ENCODE assay signal across 34 cellular contexts in genomic region chr13:112624602-112625430, GRCh38.
"Had no signal": no experiment of that assay in that cellular context is flagged by ENCODE, and none has a peak within 500 bp of the region (broad histone marks: within the 10 kb centered on the region; RNA-seq: fewer than 3 reads in every experiment).

No MANE protein-coding gene starts in this region.

- H3K36me3 ChIP-seq: adrenal gland, cardiac muscle cell, gastrocnemius medialis, pancreas, prostate gland, suprapubic skin, tibial nerve, uterus had no signal

- DNase-seq: activated CD4-positive, alpha-beta T cell treated with anti-CD3 and anti-CD28 coated beads for 48 hours; activated CD4-positive, alpha-beta T cell treated with anti-CD3 and anti-CD28 coated beads, Interleukin-2, amount 50 U/mL, for 48 hours; activated CD4-positive, CD25-positive, alpha-beta regulatory T cell; activated CD8-positive, alpha-beta memory T cell treated with anti-CD3 and anti-CD28 coated beads, Interleukin-2, amount 50 U/mL, for 4 hours; activated effector memory CD4-positive, alpha-beta T cell treated with anti-CD3 and anti-CD28 coated beads, Interleukin-2, amount 50 U/mL, for 16 hours; activated naive CD4-positive, alpha-beta T cell treated with anti-CD3 and anti-CD28 coated beads for 36 hours; activated naive CD8-positive, alpha-beta T cell treated with anti-CD3 and anti-CD28 coated beads for 36 hours; activated T-cell treated with anti-CD3 and anti-CD28 coated beads, Interleukin-2, amount 50 U/mL, for 1 hour; adrenal gland; aorta; body of pancreas; cerebellar nuclear complex; effector memory CD8-positive, alpha-beta T cell; erythroblast; gastrocnemius medialis; left colon; midbrain; naive thymus-derived CD4-positive, alpha-beta T cell; nucleus accumbens; pancreas; retina; stimulated activated CD4-positive, alpha-beta T cell treated with anti-CD3 and anti-CD28 coated beads, Interleukin-15, amount 100 ng/mL, for 24 hours; stimulated activated CD4-positive, alpha-beta T cell treated with anti-CD3 and anti-CD28 coated beads, Interleukin-2, amount 100 ng/mL, for 24 hours; stimulated activated naive CD4-positive, alpha-beta T cell; uterus had no signal

- H3K4me3 ChIP-seq: adrenal gland, body of pancreas, cardiac muscle cell, coronary artery, gastrocnemius medialis, hepatocyte, pancreas, prostate gland, smooth muscle cell, suprapubic skin, tibial nerve, uterus had no signal

- H3K4me3 Mint-ChIP-seq: activated naive CD4-positive, alpha-beta T cell treated with anti-CD3 and anti-CD28 coated beads for 36 hours; activated naive CD8-positive, alpha-beta T cell treated with anti-CD3 and anti-CD28 coated beads for 36 hours; activated T-helper 1 cell treated with anti-CD3 and anti-CD28 coated beads, Interleukin-12 subunit alpha, Interleukin-12 subunit beta, Interleukin-2, Interleukin-4 antibody, amounts not matched to agents 30 ng/mL and 10 ng/mL and 1 ng/mL, durations not matched to agents 14 hours and 24 hours and 36 hours; effector memory CD8-positive, alpha-beta T cell; naive thymus-derived CD4-positive, alpha-beta T cell had no signal

- H3K4me1 ChIP-seq: adrenal gland, body of pancreas, gastrocnemius medialis, pancreas, prostate gland, suprapubic skin, tibial nerve, uterus had no signal

- H3K4me2 ChIP-seq: hepatocyte, smooth muscle cell had no signal

- H3K4me1 Mint-ChIP-seq: activated naive CD8-positive, alpha-beta T cell treated with anti-CD3 and anti-CD28 coated beads for 36 hours had no signal

- H3K27ac ChIP-seq: adrenal gland, body of pancreas, cardiac muscle cell, coronary artery, gastrocnemius medialis, hepatocyte, pancreas, prostate gland, suprapubic skin, tibial nerve, uterus had no signal

- ATAC-seq: body of pancreas; effector memory CD8-positive, alpha-beta T cell; gastrocnemius medialis; left colon; naive thymus-derived CD4-positive, alpha-beta T cell; pancreas had no signal

- H3K79me2 ChIP-seq: hepatocyte had no signal

- H3K9me3 ChIP-seq: adrenal gland, body of pancreas, gastrocnemius medialis, pancreas, prostate gland, suprapubic skin, tibial nerve, uterus had no signal

- H3K36me3 Mint-ChIP-seq: activated naive CD8-positive, alpha-beta T cell treated with anti-CD3 and anti-CD28 coated beads for 36 hours; naive thymus-derived CD4-positive, alpha-beta T cell had no signal

- H3K27me3 ChIP-seq: body of pancreas, pancreas, uterus had no signal

- H2AFZ ChIP-seq: hepatocyte had no signal

- H3K27ac Mint-ChIP-seq: activated naive CD4-positive, alpha-beta T cell treated with anti-CD3 and anti-CD28 coated beads for 36 hours; activated naive CD8-positive, alpha-beta T cell treated with anti-CD3 and anti-CD28 coated beads for 36 hours; activated T-helper 1 cell treated with anti-CD3 and anti-CD28 coated beads, Interleukin-12 subunit alpha, Interleukin-12 subunit beta, Interleukin-2, Interleukin-4 antibody, amounts not matched to agents 30 ng/mL and 10 ng/mL and 1 ng/mL, durations not matched to agents 14 hours and 24 hours and 36 hours; effector memory CD8-positive, alpha-beta T cell; naive thymus-derived CD4-positive, alpha-beta T cell had no signal

- FAIRE-seq: keratinocyte, pancreas had no signal

- H3K9me3 Mint-ChIP-seq: activated naive CD4-positive, alpha-beta T cell treated with anti-CD3 and anti-CD28 coated beads for 36 hours; activated naive CD8-positive, alpha-beta T cell treated with anti-CD3 and anti-CD28 coated beads for 36 hours; activated T-helper 1 cell treated with anti-CD3 and anti-CD28 coated beads, Interleukin-12 subunit alpha, Interleukin-12 subunit beta, Interleukin-2, Interleukin-4 antibody, amounts not matched to agents 30 ng/mL and 10 ng/mL and 1 ng/mL, durations not matched to agents 14 hours and 24 hours and 36 hours; effector memory CD8-positive, alpha-beta T cell; naive thymus-derived CD4-positive, alpha-beta T cell had no signal
